Comparison of ENCODE assay signal across 8 cellular contexts in genomic region chr6:37239950-37240713, GRCh38. TPM values are rescaled to one million over a fixed set of nuclear protein-coding genes. Genes with fewer than 3 reads are reported as not detected.
DNase-seq lines count a peak whose midpoint lies in the region; ATAC-seq and TF ChIP-seq lines count a peak whose summit lies in the region.

No MANE protein-coding gene starts in this region.

- H3K27ac ChIP-seq in caudate nucleus (ENCODE audit: low read depth, low read length) (no peak overlapping the region), lower lobe of right lung (peak overlapping the region; percentile 40)

- no peaks in the 10 kb centered on the region for H3K27me3 ChIP-seq in lower lobe of right lung (ENCODE audit: low read depth)

- no peaks in the 10 kb centered on the region for H3K36me3 ChIP-seq in lower lobe of right lung

- H3K9me3 ChIP-seq in lower lobe of right lung: no peaks in the 10 kb centered on the region

- DNase-seq in AG10803 (ENCODE audit: low read depth) (peak; percentile 90), NCI-H2029 (lab: John Stamatoyannopoulos, UW) (peak; percentile 75), caudate nucleus (lab: John Stamatoyannopoulos, UW) (peak in 36 of 61 donors; percentile 2 to 68 (median 18)), lower lobe of right lung (peak; percentile 83), NCI-H1930 (lab: John Stamatoyannopoulos, UW) (no peak)
- peak; percentile 21 for DNase-seq in activated CD4-positive, CD25-positive, alpha-beta regulatory T cell treated with anti-CD3 and anti-CD28 coated beads, Interleukin-2, amount 50 U/mL, for 16 hours (ENCODE audit: low read depth, low spot score)
- DNase-seq in stimulated activated CD4-positive, alpha-beta T cell treated with anti-CD3 and anti-CD28 coated beads, TNF-alpha, amount 100 ng/mL, for 48 hours (ENCODE audit: low read depth in 3 of 3): peak; percentile 69 to 82 (median 73)

- TF ChIP-seq CTCF in AG10803 (conservative IDR thresholded peaks at IDR 0.05; ENCODE audit: low read length) (no peak), lower lobe of right lung (IDR thresholded peaks at IDR 0.05) (no peak)

- H3K4me3 ChIP-seq in AG10803 (ENCODE audit: low read length): no peak overlapping the region
- H3K4me3 ChIP-seq in lower lobe of right lung: no peak overlapping the region

- intact Hi-C loops in lower lobe of right lung (cut with DNase I): no loop called here

- ATAC-seq in GM19463 (IDR thresholded peaks at IDR 0.05; ENCODE audit: unreplicated experiment) (peak; percentile 69), lower lobe of right lung (peak; percentile 60 to 63)

- peaks cover 49% of the 10 kb centered on the region for H3K4me1 ChIP-seq in lower lobe of right lung

RNA-seq across cellular contexts. Expression of gene TBC1D22B, which starts 17.4 kb away (rescaled TPM):
- 11.5 TPM for total RNA-seq in lower lobe of right lung

RNA-seq across cellular contexts. Expression of gene TMEM217, which starts 17.8 kb away (rescaled TPM):
- 1.1 TPM for total RNA-seq in lower lobe of right lung

Comparison
In these comparisons a context has a peak if more than half of its experiments do, and no peak if none do; other contexts are left out.
1. DNase-seq: peak in AG10803 (single experiment), NCI-H2029 (single experiment), activated CD4-positive, CD25-positive, alpha-beta regulatory T cell treated with anti-CD3 and anti-CD28 coated beads, Interleukin-2, amount 50 U/mL, for 16 hours (single experiment), caudate nucleus (36 of 61), lower lobe of right lung (single experiment) and stimulated activated CD4-positive, alpha-beta T cell treated with anti-CD3 and anti-CD28 coated beads, TNF-alpha, amount 100 ng/mL, for 48 hours (3 of 3); none in NCI-H1930 (0 of 2).